ENCODE assay signal across 8 cellular contexts in genomic region chr19:11924886-11925583, GRCh38. TPM values are rescaled to one million over a fixed set of nuclear protein-coding genes. Genes with fewer than 3 reads are reported as not detected.
A peak's percentile ranks its signal among the peaks of the same experiment; 100 is the strongest.
DNase-seq lines count a peak whose midpoint lies in the region; ATAC-seq and TF ChIP-seq lines count a peak whose summit lies in the region.

TSS of gene ZNF700 (plus strand) at chr19:11925107. CDS start at chr19:11925211, 104 bp downstream.

- peaks cover under 1% of the 10 kb centered on the region for H3K36me3 Mint-ChIP-seq in activated naive CD8-positive, alpha-beta T cell

- ATAC-seq in HG02642 (IDR thresholded peaks at IDR 0.05; ENCODE audit: poor library complexity, unreplicated experiment) (peak; percentile 89), omental fat pad (ENCODE audit: low FRiP score) (peak; percentile 98)

- H3K4me3 Mint-ChIP-seq in activated naive CD8-positive, alpha-beta T cell, result peak within 1 kb of the TSS; percentile 99

- DNase-seq in NCI-H1105 (lab: John Stamatoyannopoulos, UW) (peak; percentile 97), SKM-1 treated with dmso at 0.1 percent for 144 hours (lab: John Stamatoyannopoulos, UW; ENCODE audit: unreplicated experiment) (peak; percentile 94), glomerular visceral epithelial cell (ENCODE audit: extremely low spot score) (peak; percentile 95), omental fat pad (ENCODE audit: low spot score) (peak; percentile 98)

- peak within 1 kb of the TSS; percentile 83 for H3K27ac ChIP-seq in temporal lobe (ENCODE audit: low read depth, low read length)

- no peak for TF ChIP-seq CTCF in omental fat pad (IDR thresholded peaks at IDR 0.05)

- H3K27me3 Mint-ChIP-seq in activated naive CD8-positive, alpha-beta T cell, result no peaks in the 10 kb centered on the region

- peak; percentile 94 for TF ChIP-seq POLR2A in GM10847 (IDR thresholded peaks at IDR 0.05; ENCODE audit: extremely low read depth, insufficient read length)

- H3K27ac Mint-ChIP-seq in activated naive CD8-positive, alpha-beta T cell, result peak within 1 kb of the TSS; percentile 99

- no peaks in the 10 kb centered on the region for H3K9me3 Mint-ChIP-seq in activated naive CD8-positive, alpha-beta T cell (ENCODE audit: low read depth)

- H3K4me1 Mint-ChIP-seq in activated naive CD8-positive, alpha-beta T cell (ENCODE audit: low read depth), result peaks cover 45% of the 10 kb centered on the region

RNA-seq across cellular contexts. Expression of gene ZNF700, which starts in this region (rescaled TPM):
- total RNA-seq in omental fat pad (10 to 100 TPM in 3 of 4 donors, 1 to 10 TPM in 1; 8.3 to 26.5 (median 10.4) TPM), temporal lobe (13.5 TPM)

Comparison
In these comparisons a context has a peak if more than half of its experiments do, and no peak if none do; other contexts are left out.
1. Peak in every context shown above with its lines: DNase-seq, ATAC-seq and H3K27ac ChIP-seq.